In genomic region chr7:140229591-140230516, GRCh38 we compare ENCODE assay signal across 7 cellular contexts. TPM values are rescaled to one million over a fixed set of nuclear protein-coding genes. Genes with fewer than 3 reads are reported as not detected.
A peak's percentile ranks its signal among the peaks of the same experiment; 100 is the strongest.
DNase-seq lines count a peak whose midpoint lies in the region; ATAC-seq and TF ChIP-seq lines count a peak whose summit lies in the region.

No MANE protein-coding gene starts in this region.

- H3K23ac ChIP-seq in mesenchymal stem cell (ENCODE audit: low read length in 2 of 2), result peak overlapping the region in 1 of 2 experiments; percentile 40

- H3K27me3 ChIP-seq in mammary epithelial cell (ENCODE audit: insufficient read depth, low read length), result peaks cover 2% of the 10 kb centered on the region
- peaks cover 12 to 68% of the 10 kb centered on the region in 2 experiments for H3K27me3 ChIP-seq in mesenchymal stem cell (ENCODE audit: control insufficient read depth in 1 of 2, insufficient read depth in 1 of 2, low read length in 2 of 2)

- H3K4me1 ChIP-seq in mammary epithelial cell (ENCODE audit: insufficient read depth, low read length) (peaks cover 15% of the 10 kb centered on the region), mesenchymal stem cell (ENCODE audit: control insufficient read depth, insufficient read depth, low read depth, low read length) (peaks cover 19% of the 10 kb centered on the region)

- no peak overlapping the region for H2AK5ac ChIP-seq in mesenchymal stem cell (ENCODE audit: low read length, severe bottlenecking)

- H3K9ac ChIP-seq in mammary epithelial cell (ENCODE audit: insufficient read depth, low read length), result no peak overlapping the region
- no peak overlapping the region for H3K9ac ChIP-seq in mesenchymal stem cell (ENCODE audit: low read length)

- H3K4me2 ChIP-seq in mammary epithelial cell (ENCODE audit: insufficient read depth, low read depth, low read length), result peak overlapping the region; percentile 97
- peak overlapping the region; percentile 90 for H3K4me2 ChIP-seq in mesenchymal stem cell (ENCODE audit: low read length, poor library complexity, severe bottlenecking)

- H3K36me3 ChIP-seq in mammary epithelial cell (ENCODE audit: insufficient read depth, low read length) (no peaks in the 10 kb centered on the region), mesenchymal stem cell (ENCODE audit: control insufficient read depth in 1 of 2, insufficient read depth in 2 of 2, low read depth in 1 of 2, low read length in 2 of 2) (no peaks in the 10 kb centered on the region)

- H2AFZ ChIP-seq in mammary epithelial cell (ENCODE audit: low read depth, low read length), result peak overlapping the region; percentile 99
- H2AFZ ChIP-seq in mesenchymal stem cell (ENCODE audit: low read depth, low read length), result peak overlapping the region; percentile 67

- H4K91ac ChIP-seq in mesenchymal stem cell (ENCODE audit: low read length), result no peak overlapping the region

- H3K79me2 ChIP-seq in mammary epithelial cell (ENCODE audit: insufficient read depth, low read length), result no peaks in the 10 kb centered on the region

- peak overlapping the region in 1 of 2 experiments; percentile 50 for H3K14ac ChIP-seq in mesenchymal stem cell (ENCODE audit: low read length in 2 of 2)

- CTCF ChIA-PET in mammary epithelial cell (lab: Charles Lee; ENCODE audit: low non-redundant PET), result no interaction called here

- H4K20me1 ChIP-seq in mammary epithelial cell (ENCODE audit: insufficient read depth, low read length), result no peaks in the 10 kb centered on the region

- no peak overlapping the region for H2BK120ac ChIP-seq in mesenchymal stem cell (ENCODE audit: low read depth, low read length)

- no peaks in the 10 kb centered on the region for H3K79me1 ChIP-seq in mesenchymal stem cell (replicated peaks; ENCODE audit: low read length, poor library complexity, severe bottlenecking)

- no peak overlapping the region for H2BK12ac ChIP-seq in mesenchymal stem cell (ENCODE audit: low read length in 2 of 2)

- H2BK15ac ChIP-seq in mesenchymal stem cell (ENCODE audit: low read depth, poor library complexity, severe bottlenecking), result no peak overlapping the region

- H3K18ac ChIP-seq in mesenchymal stem cell (ENCODE audit: low read depth in 1 of 2, low read length in 2 of 2), result no peak overlapping the region

- H3K9me3 ChIP-seq in mammary epithelial cell (replicated peaks; ENCODE audit: insufficient read depth, low read length) (no peaks in the 10 kb centered on the region), mesenchymal stem cell (ENCODE audit: control insufficient read depth, low read length) (no peaks in the 10 kb centered on the region)

- BruUV-seq in mammary epithelial cell (replicated peaks; lab: Mats Ljungman, UMichigan), result no TSS peak

- no peak overlapping the region for H2BK5ac ChIP-seq in mesenchymal stem cell (ENCODE audit: low read depth, low read length, poor library complexity, severe bottlenecking)

- intact Hi-C loops in mammary epithelial cell (cut with micrococcal nuclease), result loop anchor here (5.0 kb wide), 1 partner anchor 53 kb away; the partner anchor contains the start of gene KDM7A

- H3K27ac ChIP-seq in mammary epithelial cell (ENCODE audit: insufficient read depth, low read depth, low read length) (no peak overlapping the region), mesenchymal stem cell (ENCODE audit: low read length, poor library complexity, severe bottlenecking) (no peak overlapping the region)

- dilution Hi-C loops in mammary epithelial cell (cut with HindIII; ENCODE audit: low sequenced_read_pairs), result no loop called here

- H4K8ac ChIP-seq in mesenchymal stem cell (ENCODE audit: low read length), result no peak overlapping the region

- 37% methylated on average over 15 of the region's 44 CpGs for WGBS in mammary epithelial cell (ENCODE audit: low coverage, missing lambda C conversion rate)
- 21% methylated on average over 23 of the region's 44 CpGs for WGBS in mesenchymal stem cell

- peak; percentile 17 to 95 (median 46) for DNase-seq in T-helper 2 cell
- no peak for DNase-seq in mammary epithelial cell
- no peak for DNase-seq in mesenchymal stem cell
- DNase-seq in stimulated activated CD8-positive, alpha-beta memory T cell treated with anti-CD3 and anti-CD28 coated beads, Interleukin-4, amount 100 ng/mL, for 48 hours, result peak; percentile 71
- no peak for DNase-seq in NK-92 treated with Interleukin-12 subunit alpha and Interleukin-12 subunit beta, amount 100 ng/mL, for 24 hours (lab: John Stamatoyannopoulos, UW)
- DNase-seq in hypothalamus (lab: John Stamatoyannopoulos, UW), result no peak

- peak; percentile 36 for ATAC-seq in GM21526 (IDR thresholded peaks at IDR 0.05; ENCODE audit: low FRiP score, unreplicated experiment)

- no peak for TF ChIP-seq CTCF in mammary epithelial cell (conservative IDR thresholded peaks at IDR 0.05 in 1 of 2, IDR thresholded peaks at IDR 0.05 in 1 of 2; ENCODE audit: extremely low read depth in 1 of 2, insufficient read depth in 1 of 2, low read depth in 1 of 2, low read length in 2 of 2)

- no peak overlapping the region for H3K4ac ChIP-seq in mesenchymal stem cell (ENCODE audit: low read depth in 1 of 2, low read length in 2 of 2)

- peak overlapping the region in 2 of 3 experiments; percentile 58 to 61 for H3K4me3 ChIP-seq in mammary epithelial cell (replicated peaks in 1 of 3; ENCODE audit: insufficient read depth in 1 of 3, low read depth in 2 of 3, low read length in 3 of 3)
- peak overlapping the region; percentile 53 to 85 for H3K4me3 ChIP-seq in mesenchymal stem cell (ENCODE audit: insufficient read depth in 1 of 2, low read depth in 1 of 2, low read length in 2 of 2)

- in situ Hi-C loops in mammary epithelial cell (cut with MboI; ENCODE audit: low sequenced_read_pairs in 2 of 2), result no loop called here

RNA-seq across cellular contexts. Expression of gene KDM7A, which starts 53.1 kb away (rescaled TPM):
- 10 to 100 TPM; 10.0 to 11.8 TPM for total RNA-seq in mammary epithelial cell
- 2.1 TPM for polyA plus RNA-seq in mammary epithelial cell
- polyA minus RNA-seq in mammary epithelial cell, result 1.4 TPM
- polyA plus RNA-seq in mesenchymal stem cell (2013, experiment 1 of 2), result 1.7 TPM
- 1.5 TPM for polyA plus RNA-seq in mesenchymal stem cell (2013, experiment 2 of 2)

Comparison
In these comparisons a context has a peak if more than half of its experiments do, and no peak if none do; other contexts are left out.
1. DNase-seq: peak in T-helper 2 cell (5 of 5) and stimulated activated CD8-positive, alpha-beta memory T cell treated with anti-CD3 and anti-CD28 coated beads, Interleukin-4, amount 100 ng/mL, for 48 hours (single experiment); none in mammary epithelial cell (single experiment), mesenchymal stem cell (single experiment), NK-92 treated with Interleukin-12 subunit alpha and Interleukin-12 subunit beta, amount 100 ng/mL, for 24 hours (single experiment) and hypothalamus (0 of 51).